Comparison of ENCODE assay signal across 24 cellular contexts in genomic region chr7:134630237-134630636, GRCh38.
"Had no signal": no experiment of that assay in that cellular context is flagged by ENCODE, and none has a peak within 500 bp of the region (broad histone marks: within the 10 kb centered on the region; RNA-seq: fewer than 3 reads in every experiment).

No MANE protein-coding gene starts in this region.

- H3K9ac ChIP-seq: KMS-11 had no signal

- H3K36me3 ChIP-seq: brain microvascular endothelial cell, cardiac muscle cell had no signal

- FAIRE-seq: TTC549 had no signal

- H3K27me3 ChIP-seq: brain microvascular endothelial cell had no signal

- H3K4me3 ChIP-seq: cardiac muscle cell had no signal

- H3K4me2 ChIP-seq: KMS-11 had no signal

- H3K27ac ChIP-seq: brain microvascular endothelial cell, cardiac muscle cell, KMS-11 had no signal

- DNase-seq: activated CD4-positive, alpha-beta memory T cell treated with anti-CD3 and anti-CD28 coated beads for 36 hours; activated CD4-positive, alpha-beta T cell treated with anti-CD3 and anti-CD28 coated beads, Interleukin-2, amount 10 ng/mL, durations not matched to agents 7 days and 5 days; activated CD4-positive, CD25-positive, alpha-beta regulatory T cell; activated CD8-positive, alpha-beta memory T cell treated with anti-CD3 and anti-CD28 coated beads for 24 hours; activated gamma-delta T cell; activated naive CD4-positive, alpha-beta T cell treated with anti-CD3 and anti-CD28 coated beads for 36 hours; activated T-cell treated with anti-CD3 and anti-CD28 coated beads, Interleukin-2, amount 50 U/mL, for 4 hours; amygdala; brain microvascular endothelial cell; NCI-H1048; NCI-H146; NCI-H2029; NCI-H2107; NCI-H2171 treated with DMSO at 0.1 percent for 48 hours; NCI-H226; NCI-H510A; NCI-H69; NK-92 treated with Interleukin-12 subunit alpha and Interleukin-12 subunit beta, amount 100 ng/mL, for 24 hours; SIG-M5; T-helper 17 cell; T-helper 9 cell had no signal
